In the genomic region with DNA sequence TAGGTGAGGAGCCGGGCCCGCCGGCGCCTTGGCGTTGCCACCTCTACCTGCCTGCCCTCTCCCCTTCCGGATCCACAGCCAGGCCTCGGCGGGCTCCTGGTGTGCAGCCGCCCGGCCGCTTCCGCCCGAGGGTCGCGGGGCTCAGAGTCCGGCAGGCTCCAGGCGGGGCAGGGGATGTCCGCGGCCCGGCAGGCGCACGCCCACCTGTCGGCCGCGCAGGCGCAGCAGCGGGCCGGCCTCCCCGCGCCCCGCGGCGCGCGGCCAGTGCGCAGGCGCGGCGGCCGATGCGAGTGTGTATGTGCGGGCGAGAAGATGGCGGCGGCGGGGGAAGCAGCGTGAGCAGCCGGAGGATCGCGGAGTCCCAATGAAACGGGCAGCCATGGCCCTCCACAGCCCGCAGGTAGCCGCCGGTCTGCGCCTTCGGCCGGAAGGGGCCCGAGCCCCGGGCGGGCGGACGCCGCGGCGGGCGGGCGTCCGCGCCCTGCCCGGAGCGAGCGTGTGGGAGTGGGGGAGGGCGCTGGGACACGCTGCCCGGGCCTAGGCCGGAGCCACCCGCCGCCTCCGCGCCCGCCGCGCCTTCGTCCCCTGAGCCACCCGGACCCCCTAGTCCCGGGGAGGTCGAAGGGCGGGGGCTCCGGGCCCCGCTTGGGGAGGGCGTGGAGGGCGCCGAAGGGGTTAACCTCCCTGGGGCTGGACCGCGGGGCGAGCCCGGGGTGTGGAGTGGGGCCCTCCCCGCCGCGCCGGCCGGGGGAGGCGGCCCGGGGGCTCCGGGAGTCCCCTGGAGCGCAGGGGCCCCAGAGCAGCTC, we compare ENCODE assay signal across 1 cellular context.
TF ChIP-seq lines count a peak whose summit lies in the region.

A gene with protein sequence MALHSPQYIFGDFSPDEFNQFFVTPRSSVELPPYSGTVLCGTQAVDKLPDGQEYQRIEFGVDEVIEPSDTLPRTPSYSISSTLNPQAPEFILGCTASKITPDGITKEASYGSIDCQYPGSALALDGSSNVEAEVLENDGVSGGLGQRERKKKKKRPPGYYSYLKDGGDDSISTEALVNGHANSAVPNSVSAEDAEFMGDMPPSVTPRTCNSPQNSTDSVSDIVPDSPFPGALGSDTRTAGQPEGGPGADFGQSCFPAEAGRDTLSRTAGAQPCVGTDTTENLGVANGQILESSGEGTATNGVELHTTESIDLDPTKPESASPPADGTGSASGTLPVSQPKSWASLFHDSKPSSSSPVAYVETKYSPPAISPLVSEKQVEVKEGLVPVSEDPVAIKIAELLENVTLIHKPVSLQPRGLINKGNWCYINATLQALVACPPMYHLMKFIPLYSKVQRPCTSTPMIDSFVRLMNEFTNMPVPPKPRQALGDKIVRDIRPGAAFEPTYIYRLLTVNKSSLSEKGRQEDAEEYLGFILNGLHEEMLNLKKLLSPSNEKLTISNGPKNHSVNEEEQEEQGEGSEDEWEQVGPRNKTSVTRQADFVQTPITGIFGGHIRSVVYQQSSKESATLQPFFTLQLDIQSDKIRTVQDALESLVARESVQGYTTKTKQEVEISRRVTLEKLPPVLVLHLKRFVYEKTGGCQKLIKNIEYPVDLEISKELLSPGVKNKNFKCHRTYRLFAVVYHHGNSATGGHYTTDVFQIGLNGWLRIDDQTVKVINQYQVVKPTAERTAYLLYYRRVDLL (plus strand): TSS at position 289 of the 806 bp plus-strand sequence. CDS start 91 bp downstream, at position 380.

TF ChIP-seq in K562, 482 proteins besides CTCF, POLR2A, EP300 and RAD21 (continued from another document and continues in another):
- TF ChIP-seq E2F5 (CRISPR knock-in tag; IDR thresholded peaks at IDR 0.05) (no peak), GABPA (tag; conservative IDR thresholded peaks at IDR 0.05; ENCODE audit: low read depth) (peak; percentile 78), NR2C2 (CRISPR knock-in tag; IDR thresholded peaks at IDR 0.05) (no peak), NR2C2 (tag; IDR thresholded peaks at IDR 0.05) (peak; percentile 55), SP2 (IDR thresholded peaks at IDR 0.05; ENCODE audit: extremely low read depth, low read depth, low read length, poor library complexity, severe bottlenecking) (no peak), TFAM (CRISPR knock-in tag; conservative IDR thresholded peaks at IDR 0.05) (no peak), LARP7 (IDR thresholded peaks at IDR 0.05) (no peak), YY1 (IDR thresholded peaks at IDR 0.05; ENCODE audit: borderline replicate concordance in 1 of 3, control insufficient read depth in 1 of 3, extremely low read depth in 1 of 3, insufficient read depth in 3 of 3, insufficient read length in 1 of 3, insufficient replicate concordance in 2 of 3, low read depth in 1 of 3, low read length in 2 of 3) (peak; percentile 90 to 96 (median 93)), ZNF282 (CRISPR knock-in tag; IDR thresholded peaks at IDR 0.05) (no peak), KDM5B (IDR thresholded peaks at IDR 0.05; ENCODE audit: insufficient replicate concordance, low read depth, low read length) (peak; percentile 79), ZBTB1 (CRISPR knock-in tag; IDR thresholded peaks at IDR 0.05; ENCODE audit: borderline replicate concordance, low read depth) (no peak), SPI1 (IDR thresholded peaks at IDR 0.05; ENCODE audit: borderline replicate concordance, low read depth, low read length) (0 out of 2 replicates have a peak, but pooled peaks have one; percentile 6), ZBTB7A (IDR thresholded peaks at IDR 0.05; ENCODE audit: borderline replicate concordance, control insufficient read depth, low read depth, low read length) (peak; percentile 93), ZNF24 (IDR thresholded peaks at IDR 0.05) (peak; percentile 77; the same call in 1 of the 2 replicates), POLR2G (IDR thresholded peaks at IDR 0.05; ENCODE audit: low read depth, low read length) (peak; percentile 95), SMARCC2 (IDR thresholded peaks at IDR 0.05; ENCODE audit: low read depth) (no peak), BRF1 (IDR thresholded peaks at IDR 0.05; ENCODE audit: borderline replicate concordance, extremely low read depth, insufficient read length) (no peak), KHSRP (IDR thresholded peaks at IDR 0.05) (no peak), RFX7 (CRISPR knock-in tag; IDR thresholded peaks at IDR 0.05) (no peak), HDAC6 (IDR thresholded peaks at IDR 0.05; ENCODE audit: low read depth, low read length) (no peak), BCL6 (CRISPR knock-in tag; IDR thresholded peaks at IDR 0.05) (no peak), ZNF507 (tag; conservative IDR thresholded peaks at IDR 0.05) (no peak), ZNF324 (CRISPR knock-in tag; IDR thresholded peaks at IDR 0.05) (no peak), CHD1 (IDR thresholded peaks at IDR 0.05; ENCODE audit: low read length) (peak; percentile 99), ZNF3 (CRISPR knock-in tag; IDR thresholded peaks at IDR 0.05) (no peak), HDAC8 (tag; IDR thresholded peaks at IDR 0.05) (peak; percentile 13; the same call in 1 of the 2 replicates), POLR2H (tag; IDR thresholded peaks at IDR 0.05; ENCODE audit: low read depth) (no peak), GABPB2 (CRISPR knock-in tag; conservative IDR thresholded peaks at IDR 0.05) (no peak), GTF2A2 (tag; IDR thresholded peaks at IDR 0.05) (no peak), ZNF778 (CRISPR knock-in tag; IDR thresholded peaks at IDR 0.05) (no peak), SREBF2 (CRISPR knock-in tag; IDR thresholded peaks at IDR 0.05) (no peak), ZKSCAN8 (CRISPR knock-in tag; IDR thresholded peaks at IDR 0.05) (no peak), CHCHD3 (CRISPR knock-in tag; IDR thresholded peaks at IDR 0.05) (no peak), ESRRB (CRISPR knock-in tag; IDR thresholded peaks at IDR 0.05; ENCODE audit: borderline replicate concordance) (no peak), HNRNPL (IDR thresholded peaks at IDR 0.05; ENCODE audit: low read depth, low read length) (no peak), TSC22D4 (tag; IDR thresholded peaks at IDR 0.05) (no peak), ZBTB11 (CRISPR knock-in tag; IDR thresholded peaks at IDR 0.05) (peak; percentile 70 to 90 (median 78); a peak in 4 of 6 replicates), ZNF655 (CRISPR knock-in tag; IDR thresholded peaks at IDR 0.05) (no peak), FOXA1 (IDR thresholded peaks at IDR 0.05; ENCODE audit: borderline replicate concordance) (no peak)
- TF ChIP-seq, protein P1, sequence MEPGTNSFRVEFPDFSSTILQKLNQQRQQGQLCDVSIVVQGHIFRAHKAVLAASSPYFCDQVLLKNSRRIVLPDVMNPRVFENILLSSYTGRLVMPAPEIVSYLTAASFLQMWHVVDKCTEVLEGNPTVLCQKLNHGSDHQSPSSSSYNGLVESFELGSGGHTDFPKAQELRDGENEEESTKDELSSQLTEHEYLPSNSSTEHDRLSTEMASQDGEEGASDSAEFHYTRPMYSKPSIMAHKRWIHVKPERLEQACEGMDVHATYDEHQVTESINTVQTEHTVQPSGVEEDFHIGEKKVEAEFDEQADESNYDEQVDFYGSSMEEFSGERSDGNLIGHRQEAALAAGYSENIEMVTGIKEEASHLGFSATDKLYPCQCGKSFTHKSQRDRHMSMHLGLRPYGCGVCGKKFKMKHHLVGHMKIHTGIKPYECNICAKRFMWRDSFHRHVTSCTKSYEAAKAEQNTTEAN (CRISPR knock-in tag; IDR thresholded peaks at IDR 0.05), result 0 out of 2 replicates have a peak, but pooled peaks have one; percentile 26
- TF ChIP-seq, protein P2, sequence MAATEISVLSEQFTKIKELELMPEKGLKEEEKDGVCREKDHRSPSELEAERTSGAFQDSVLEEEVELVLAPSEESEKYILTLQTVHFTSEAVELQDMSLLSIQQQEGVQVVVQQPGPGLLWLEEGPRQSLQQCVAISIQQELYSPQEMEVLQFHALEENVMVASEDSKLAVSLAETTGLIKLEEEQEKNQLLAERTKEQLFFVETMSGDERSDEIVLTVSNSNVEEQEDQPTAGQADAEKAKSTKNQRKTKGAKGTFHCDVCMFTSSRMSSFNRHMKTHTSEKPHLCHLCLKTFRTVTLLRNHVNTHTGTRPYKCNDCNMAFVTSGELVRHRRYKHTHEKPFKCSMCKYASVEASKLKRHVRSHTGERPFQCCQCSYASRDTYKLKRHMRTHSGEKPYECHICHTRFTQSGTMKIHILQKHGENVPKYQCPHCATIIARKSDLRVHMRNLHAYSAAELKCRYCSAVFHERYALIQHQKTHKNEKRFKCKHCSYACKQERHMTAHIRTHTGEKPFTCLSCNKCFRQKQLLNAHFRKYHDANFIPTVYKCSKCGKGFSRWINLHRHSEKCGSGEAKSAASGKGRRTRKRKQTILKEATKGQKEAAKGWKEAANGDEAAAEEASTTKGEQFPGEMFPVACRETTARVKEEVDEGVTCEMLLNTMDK (IDR thresholded peaks at IDR 0.05; ENCODE audit: borderline replicate concordance, insufficient read depth, low read depth, low read length, poor library complexity, severe bottlenecking), result no peak
- TF ChIP-seq, protein P3, sequence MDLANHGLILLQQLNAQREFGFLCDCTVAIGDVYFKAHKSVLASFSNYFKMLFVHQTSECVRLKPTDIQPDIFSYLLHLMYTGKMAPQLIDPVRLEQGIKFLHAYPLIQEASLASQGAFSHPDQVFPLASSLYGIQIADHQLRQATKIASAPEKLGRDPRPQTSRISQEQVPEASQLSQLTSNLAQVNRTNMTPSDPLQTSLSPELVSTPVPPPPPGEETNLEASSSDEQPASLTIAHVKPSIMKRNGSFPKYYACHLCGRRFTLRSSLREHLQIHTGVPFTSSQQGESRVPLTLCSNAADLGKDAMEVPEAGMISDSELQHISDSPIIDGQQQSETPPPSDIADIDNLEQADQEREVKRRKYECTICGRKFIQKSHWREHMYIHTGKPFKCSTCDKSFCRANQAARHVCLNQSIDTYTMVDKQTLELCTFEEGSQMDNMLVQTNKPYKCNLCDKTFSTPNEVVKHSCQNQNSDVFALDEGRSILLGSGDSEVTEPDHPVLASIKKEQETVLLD (IDR thresholded peaks at IDR 0.05), result no peak
- TF ChIP-seq, protein P4, sequence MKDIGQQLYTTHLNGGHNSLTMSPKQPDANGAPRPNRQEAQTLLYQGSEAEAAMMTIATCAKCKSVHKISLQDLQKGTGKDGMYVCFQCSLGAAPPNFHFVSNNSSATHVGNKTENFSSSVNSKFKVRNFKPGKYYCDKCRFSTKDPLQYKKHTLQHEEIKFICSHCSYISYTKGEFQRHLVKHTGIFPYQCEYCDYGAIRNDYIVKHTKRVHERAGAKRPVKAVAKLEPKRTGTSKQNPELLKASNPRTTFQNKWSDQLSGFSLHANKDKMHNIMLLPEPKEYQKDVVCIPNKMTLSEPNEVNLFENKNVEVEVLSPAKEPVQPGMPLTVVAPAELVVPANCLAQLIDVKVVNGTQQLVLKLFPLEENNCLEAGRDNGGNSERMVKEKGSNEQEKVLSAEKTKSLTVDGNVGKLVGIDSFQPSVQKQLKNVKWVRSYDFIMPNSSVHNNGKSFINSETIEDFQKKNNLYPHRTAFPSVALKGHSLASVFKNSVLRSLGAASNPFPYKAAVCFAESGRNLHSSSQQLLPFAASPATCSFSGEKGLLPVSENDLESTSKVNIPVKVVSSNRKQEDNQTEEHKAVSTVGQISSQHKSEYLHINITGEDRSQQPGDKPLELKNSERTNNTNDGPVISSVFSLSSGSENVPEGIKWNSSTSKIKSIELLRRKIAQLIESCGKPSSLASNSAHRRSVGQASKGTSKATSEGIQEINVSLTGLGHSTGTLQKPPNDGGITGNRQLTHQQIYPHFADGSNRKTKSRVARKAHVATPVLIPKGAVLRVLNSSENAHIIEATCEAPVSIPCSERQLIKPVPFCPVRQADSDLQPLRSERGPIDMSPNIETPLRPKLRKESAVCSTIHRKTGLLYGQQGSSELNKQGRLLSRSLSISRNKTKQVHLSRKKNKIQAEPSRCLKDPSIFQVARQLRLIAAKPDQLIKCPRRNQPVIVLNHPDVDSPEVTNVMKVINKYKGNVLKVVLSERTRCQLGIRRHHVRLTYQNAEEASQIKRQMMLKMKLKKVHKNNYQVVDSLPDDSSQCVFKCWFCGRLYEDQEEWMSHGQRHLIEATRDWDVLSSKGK (CRISPR knock-in tag; IDR thresholded peaks at IDR 0.05), result no peak
